In the genomic region with DNA sequence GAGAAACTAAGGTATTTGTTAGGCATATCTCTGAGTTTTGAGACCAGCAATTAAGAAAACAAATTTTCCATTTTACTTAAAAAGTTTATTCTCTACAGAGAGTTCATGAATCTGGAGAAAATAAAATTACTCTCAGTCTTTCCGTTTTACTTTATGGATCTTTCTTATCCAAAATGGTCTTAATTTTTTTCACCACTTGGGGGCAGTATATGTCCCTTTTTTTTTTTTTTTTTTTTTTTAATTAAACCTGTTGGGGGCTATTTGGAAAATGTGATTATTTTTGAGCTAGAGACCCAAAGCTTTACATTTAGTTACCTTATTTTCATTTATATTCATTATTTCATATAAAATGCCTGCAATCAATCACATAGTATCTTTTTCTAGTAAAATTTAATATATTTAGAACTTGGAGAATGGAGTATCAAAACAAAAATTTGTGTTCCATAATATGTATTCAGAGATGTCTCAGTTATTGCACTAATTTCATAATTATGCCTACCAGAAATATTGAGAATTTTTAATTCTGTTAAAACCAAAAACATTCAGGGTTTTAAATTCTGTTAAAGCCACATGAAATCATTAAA, we compare ENCODE assay signal across 8 cellular contexts. TPM values are rescaled to one million over a fixed set of nuclear protein-coding genes. Genes with fewer than 3 reads are reported as not detected.
DNase-seq lines count a peak whose midpoint lies in the region; ATAC-seq, FAIRE-seq and TF ChIP-seq lines count a peak whose summit lies in the region.
"Had no signal": no experiment of that assay in that cellular context is flagged by ENCODE, and none has a peak within 500 bp of the region (broad histone marks: within the 10 kb centered on the region; RNA-seq: fewer than 3 reads in every experiment).

No MANE protein-coding gene starts in this region.

- 6 to 12% methylated on average over 1 of the region's 1 CpG for WGBS in upper lobe of left lung, 2 donors

- DNase-seq in GM10266 (ENCODE audit: extremely low spot score) (no peak), NCI-H1694 (lab: John Stamatoyannopoulos, UW) (peak; percentile 28), islet precursor cell (no peak), upper lobe of left lung (no peak)
- DNase-seq: stimulated activated CD4-positive, alpha-beta T cell treated with anti-CD3 and anti-CD28 coated beads, Interleukin-4, amount 100 ng/mL, for 24 hours had no signal

- H3K36me3 ChIP-seq in parathyroid adenoma (ENCODE audit: control insufficient read depth, insufficient read depth, low read length) (no peaks in the 10 kb centered on the region), upper lobe of left lung (peaks cover 0 to 11% (median 4%) of the 10 kb centered on the region in 4 donors)

- ATAC-seq in HG03460 (IDR thresholded peaks at IDR 0.05; ENCODE audit: unreplicated experiment): no peak
- no peak for ATAC-seq in upper lobe of left lung (ENCODE audit: low FRiP score in 2 of 2)

- TF ChIP-seq CTCF in GM10266 (IDR thresholded peaks at IDR 0.05; ENCODE audit: control insufficient read depth, insufficient read depth, low read depth, missing control alignments) (peak; percentile 35), parathyroid adenoma (IDR thresholded peaks at IDR 0.05) (peak; percentile 38), upper lobe of left lung (IDR thresholded peaks at IDR 0.05) (peak in 2 of 6 experiments; percentile 37 to 58)

- H3K4me3 ChIP-seq in parathyroid adenoma (ENCODE audit: low read depth, low read length) (no peak overlapping the region), upper lobe of left lung (no peak overlapping the region)

- TF ChIP-seq POLR2A in upper lobe of left lung (IDR thresholded peaks at IDR 0.05): no peak

- no peak overlapping the region for H3K4me2 ChIP-seq in parathyroid adenoma (ENCODE audit: low read length)

- H3K9ac ChIP-seq in parathyroid adenoma: no peak overlapping the region

- H3K79me2 ChIP-seq in parathyroid adenoma: no peaks in the 10 kb centered on the region

- H2AFZ ChIP-seq in parathyroid adenoma: no peak overlapping the region

- H3K4me1 ChIP-seq in parathyroid adenoma: no peaks in the 10 kb centered on the region
- peaks cover 0 to 4% (median 3%) of the 10 kb centered on the region in 4 donors for H3K4me1 ChIP-seq in upper lobe of left lung

- no peaks in the 10 kb centered on the region for H3K9me3 ChIP-seq in parathyroid adenoma (ENCODE audit: control insufficient read depth, low read length)
- no peaks in the 10 kb centered on the region for H3K9me3 ChIP-seq in upper lobe of left lung

- FAIRE-seq in endometrium (lab: Jason Lieb, UNC): peak; percentile 88

- H3K27ac ChIP-seq in parathyroid adenoma: no peak overlapping the region
- no peak overlapping the region for H3K27ac ChIP-seq in upper lobe of left lung

- H3K27me3 ChIP-seq in parathyroid adenoma (ENCODE audit: control insufficient read depth, insufficient read depth, low read length): no peaks in the 10 kb centered on the region
- H3K27me3 ChIP-seq in upper lobe of left lung: no peaks in the 10 kb centered on the region

- no peak for TF ChIP-seq EP300 in upper lobe of left lung (IDR thresholded peaks at IDR 0.05)

RNA-seq across cellular contexts. Expression of a gene that starts 27.1 kb away (rescaled TPM):
- total RNA-seq in upper lobe of left lung: 10 to 100 TPM; 14.1 to 80.7 (median 21.4) TPM

RNA-seq across cellular contexts. Expression of a gene that starts 27.3 kb away (rescaled TPM):
- total RNA-seq in upper lobe of left lung: 10 to 100 TPM in 5 of 6 donors, 1 to 10 TPM in 1; 7.3 to 32.3 (median 26.8) TPM
